22 cellular contexts compared by ENCODE assay signal in the genomic region with DNA sequence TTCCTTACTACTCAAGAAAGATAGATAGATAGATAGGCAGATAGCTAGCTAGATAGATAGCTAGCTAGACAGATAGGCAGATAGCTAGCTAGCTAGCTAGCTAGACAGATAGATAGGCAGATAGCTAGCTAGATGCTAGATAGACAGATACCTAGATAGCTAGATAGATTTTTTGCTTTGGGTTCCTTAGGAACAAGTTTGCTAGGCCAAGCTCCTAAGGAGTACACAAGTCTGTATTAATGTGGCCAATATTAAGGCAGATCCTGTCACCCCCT.
DNase-seq lines count a peak whose midpoint lies in the region; ATAC-seq, FAIRE-seq and TF ChIP-seq lines count a peak whose summit lies in the region.
"Had no signal": no experiment of that assay in that cellular context is flagged by ENCODE, and none has a peak within 500 bp of the region (broad histone marks: within the 10 kb centered on the region; RNA-seq: fewer than 3 reads in every experiment).

No MANE protein-coding gene starts in this region.

- H2AFZ ChIP-seq in OCI-LY7 (ENCODE audit: low read length): peak overlapping the region; percentile 25; the same call in 1 of the 2 replicates
- H2AFZ ChIP-seq in K562 (ENCODE audit: low read depth, low read length): no peak overlapping the region
- no peak overlapping the region for H2AFZ ChIP-seq in parathyroid adenoma

- TF ChIP-seq EP300 in K562 (IDR thresholded peaks at IDR 0.05; ENCODE audit: low read length): no peak

- H3K27me3 ChIP-seq in K562 (ENCODE audit: control insufficient read depth in 2 of 2, insufficient read depth in 2 of 2, low read length in 2 of 2) (peaks cover 57 to 60% of the 10 kb centered on the region in 2 experiments), parathyroid adenoma (ENCODE audit: control insufficient read depth, insufficient read depth, low read length) (no peaks in the 10 kb centered on the region)
- H3K27me3 ChIP-seq: BLaER1 treated with 17β-estradiol and CSF1 and Interleukin-3, amounts not matched to agents 10 nM and 100 nM had no signal

- no peak for TF ChIP-seq POLR2A in K562 (conservative IDR thresholded peaks at IDR 0.05)

- FAIRE-seq in K562 (lab: Jason Lieb, UNC): no peak
- FAIRE-seq: D721Med, G401.6, GM19239, H54 had no signal

- ATAC-seq in K562 (no peak), T-cell (replicated peaks in 1 of 4) (no peak), GM21529 (IDR thresholded peaks at IDR 0.05; ENCODE audit: unreplicated experiment) (no peak)
- ATAC-seq in stimulated activated naive B cell treated with anti-CD40 and anti-IgM and Interleukin-4, amounts not matched to agents 10 μg/mL and 1 μg/mL and 100 μg/mL, for 72 hours (replicated peaks): no peak

- CTCF ChIA-PET in OCI-LY7 (lab: Charles Lee; ENCODE audit: unreplicated experiment) (interaction anchor here (1.4 kb wide), 1 partner anchor 15 kb away, joined by 3 read pairs; no protein-coding TSS in a partner anchor), K562 (lab: Yijun Ruan, JAX; ENCODE audit: low intra/inter-chr PET ratio) (interaction anchor here (1.2 kb wide), 1 partner anchor 23 kb away, joined by 4 read pairs; no protein-coding TSS in a partner anchor), T-cell (lab: Charles Lee) (interaction anchor here in 1 of 2 donors (0.6 kb wide), 1 partner anchor 33 kb away, joined by 3 read pairs; no protein-coding TSS in a partner anchor)

- in situ Hi-C loops in K562 (cut with MboI): no loop called here

- H3K27ac Mint-ChIP-seq in stimulated activated naive B cell treated with anti-CD40 and anti-IgM and Interleukin-4, amounts not matched to agents 10 μg/mL and 1 μg/mL and 100 μg/mL, for 72 hours: peak overlapping the region; percentile 74
- H3K27ac Mint-ChIP-seq in activated CD4-positive, alpha-beta T cell treated with anti-CD3 and anti-CD28 coated beads, Interleukin-2, amount 10 ng/mL, durations not matched to agents 24 days and 14 days: no peak overlapping the region
- H3K27ac Mint-ChIP-seq in T-cell: no peak overlapping the region
- H3K27ac Mint-ChIP-seq: CD14-positive monocyte; CD4-positive, alpha-beta T cell; HFFc6 had no signal

- H3K36me3 ChIP-seq in OCI-LY7 (ENCODE audit: insufficient read depth, low read length) (peaks cover 4% of the 10 kb centered on the region), K562 (ENCODE audit: control insufficient read depth, insufficient read depth, low read length) (no peaks in the 10 kb centered on the region), parathyroid adenoma (ENCODE audit: control insufficient read depth, insufficient read depth, low read length) (no peaks in the 10 kb centered on the region)
- H3K36me3 ChIP-seq: BE2C; BLaER1 treated with 17β-estradiol and CSF1 and Interleukin-3, amounts not matched to agents 10 nM and 100 nM; HAP-1 had no signal

- H3K4me3 Mint-ChIP-seq in stimulated activated naive B cell treated with anti-CD40 and anti-IgM and Interleukin-4, amounts not matched to agents 10 μg/mL and 1 μg/mL and 100 μg/mL, for 72 hours: no peak overlapping the region
- no peak overlapping the region for H3K4me3 Mint-ChIP-seq in activated CD4-positive, alpha-beta T cell treated with anti-CD3 and anti-CD28 coated beads, Interleukin-2, amount 10 ng/mL, durations not matched to agents 24 days and 14 days
- no peak overlapping the region for H3K4me3 Mint-ChIP-seq in T-cell
- H3K4me3 Mint-ChIP-seq: CD14-positive monocyte; CD4-positive, alpha-beta T cell; CD8-positive, alpha-beta memory T cell; HFFc6 had no signal

- no peaks in the 10 kb centered on the region for H3K9me2 ChIP-seq in OCI-LY7 (ENCODE audit: insufficient read depth, low read length)

- H3K9me3 ChIP-seq in OCI-LY7 (ENCODE audit: low read length) (no peaks in the 10 kb centered on the region), K562 (replicated peaks; ENCODE audit: control insufficient read depth, insufficient read depth, low read depth, low read length) (no peaks in the 10 kb centered on the region), parathyroid adenoma (ENCODE audit: control insufficient read depth, low read length) (no peaks in the 10 kb centered on the region)
- H3K9me3 ChIP-seq: BE2C; BLaER1 treated with 17β-estradiol and CSF1 and Interleukin-3, amounts not matched to agents 10 nM and 100 nM; HAP-1 had no signal

- H3K36me3 Mint-ChIP-seq in stimulated activated naive B cell treated with anti-CD40 and anti-IgM and Interleukin-4, amounts not matched to agents 10 μg/mL and 1 μg/mL and 100 μg/mL, for 72 hours: peaks cover 2 to 3% of the 10 kb centered on the region in 2 donors
- H3K36me3 Mint-ChIP-seq in activated CD4-positive, alpha-beta T cell treated with anti-CD3 and anti-CD28 coated beads, Interleukin-2, amount 10 ng/mL, durations not matched to agents 24 days and 14 days (ENCODE audit: low read depth): no peaks in the 10 kb centered on the region
- H3K36me3 Mint-ChIP-seq in T-cell: no peaks in the 10 kb centered on the region
- H3K36me3 Mint-ChIP-seq: CD14-positive monocyte; CD8-positive, alpha-beta memory T cell had no signal

- H3K4me2 ChIP-seq in OCI-LY7 (ENCODE audit: low read length) (no peak overlapping the region), K562 (ENCODE audit: insufficient read depth, low read length) (no peak overlapping the region), parathyroid adenoma (ENCODE audit: low read length) (peak overlapping the region; percentile 30)
- H3K4me2 ChIP-seq: BLaER1 treated with 17β-estradiol and CSF1 and Interleukin-3, amounts not matched to agents 10 nM and 100 nM had no signal

- no peaks in the 10 kb centered on the region for H3K9me1 ChIP-seq in K562 (ENCODE audit: control insufficient read depth, insufficient read depth, low read length)

- intact Hi-C loops in OCI-LY7 (cut with micrococcal nuclease; ENCODE audit: unreplicated experiment): no loop called here
- intact Hi-C loops in K562 (cut with micrococcal nuclease): no loop called here
- intact Hi-C loops in activated CD4-positive, alpha-beta T cell treated with anti-CD3 and anti-CD28 coated beads, Interleukin-2, amount 10 ng/mL, durations not matched to agents 24 days and 14 days (cut with micrococcal nuclease): no loop called here

- no peaks in the 10 kb centered on the region for H3K27me3 Mint-ChIP-seq in stimulated activated naive B cell treated with anti-CD40 and anti-IgM and Interleukin-4, amounts not matched to agents 10 μg/mL and 1 μg/mL and 100 μg/mL, for 72 hours
- peaks cover 32% of the 10 kb centered on the region for H3K27me3 Mint-ChIP-seq in activated CD4-positive, alpha-beta T cell treated with anti-CD3 and anti-CD28 coated beads, Interleukin-2, amount 10 ng/mL, durations not matched to agents 24 days and 14 days
- peaks cover 29 to 46% of the 10 kb centered on the region in 2 donors for H3K27me3 Mint-ChIP-seq in T-cell

- H3K4me3 ChIP-seq in OCI-LY7 (ENCODE audit: low read depth, low read length, poor library complexity, severe bottlenecking): no peak overlapping the region
- H3K4me3 ChIP-seq in K562: no peak overlapping the region
- H3K4me3 ChIP-seq in parathyroid adenoma (ENCODE audit: low read depth, low read length): no peak overlapping the region
- H3K4me3 ChIP-seq: BLaER1 treated with 17β-estradiol and CSF1 and Interleukin-3, amounts not matched to agents 10 nM and 100 nM; HAP-1 had no signal

- TF ChIP-seq RAD21 in K562 (CRISPR knock-in tag; conservative IDR thresholded peaks at IDR 0.05 in 1 of 2, IDR thresholded peaks at IDR 0.05 in 1 of 2): no peak

- BruUV-seq in OCI-LY7 (replicated peaks; lab: Mats Ljungman, UMichigan) (no TSS peak), K562 (replicated peaks; lab: Mats Ljungman, UMichigan) (no TSS peak)

- no peak overlapping the region for H3K27ac ChIP-seq in OCI-LY7 (ENCODE audit: low read depth, low read length, poor library complexity, severe bottlenecking)
- no peak overlapping the region for H3K27ac ChIP-seq in K562 (ENCODE audit: extremely low read depth, low read depth, low read length)
- H3K27ac ChIP-seq in parathyroid adenoma: peak overlapping the region; percentile 98
- H3K27ac ChIP-seq: BLaER1 treated with 17β-estradiol and CSF1 and Interleukin-3, amounts not matched to agents 10 nM and 100 nM had no signal

- H3K9me3 Mint-ChIP-seq in stimulated activated naive B cell treated with anti-CD40 and anti-IgM and Interleukin-4, amounts not matched to agents 10 μg/mL and 1 μg/mL and 100 μg/mL, for 72 hours: peaks cover 0 to 3% of the 10 kb centered on the region in 2 donors
- no peaks in the 10 kb centered on the region for H3K9me3 Mint-ChIP-seq in activated CD4-positive, alpha-beta T cell treated with anti-CD3 and anti-CD28 coated beads, Interleukin-2, amount 10 ng/mL, durations not matched to agents 24 days and 14 days
- no peaks in the 10 kb centered on the region for H3K9me3 Mint-ChIP-seq in T-cell
- H3K9me3 Mint-ChIP-seq: CD4-positive, alpha-beta T cell; CD8-positive, alpha-beta memory T cell; HFFc6 had no signal

- H3K9ac ChIP-seq in K562 (ENCODE audit: insufficient read depth in 1 of 2, low read depth in 2 of 2, low read length in 2 of 2) (no peak overlapping the region), parathyroid adenoma (no peak overlapping the region)
- H3K9ac ChIP-seq: BLaER1 treated with 17β-estradiol and CSF1 and Interleukin-3, amounts not matched to agents 10 nM and 100 nM had no signal

- H3K79me2 ChIP-seq in OCI-LY7 (ENCODE audit: insufficient read depth, low read depth, low read length) (no peaks in the 10 kb centered on the region), K562 (ENCODE audit: control insufficient read depth, insufficient read depth, low read length) (no peaks in the 10 kb centered on the region), parathyroid adenoma (no peaks in the 10 kb centered on the region)

- DNase-seq in OCI-LY7 (ENCODE audit: low spot score) (no peak), K562 (ENCODE audit: extremely low read depth in 1 of 4, low spot score in 3 of 4) (no peak), DMS79 treated with DMSO at 0.1 percent for 48 hours (lab: John Stamatoyannopoulos, UW) (no peak), T-cell (no peak)
- no peak for DNase-seq in stimulated activated naive B cell treated with anti-CD40 and anti-IgM and Interleukin-4, amounts not matched to agents 10 μg/mL and 1 μg/mL and 100 μg/mL, for 72 hours
- no peak for DNase-seq in activated CD4-positive, alpha-beta T cell treated with anti-CD3 and anti-CD28 coated beads, Interleukin-2, amount 10 ng/mL, durations not matched to agents 24 days and 14 days
- DNase-seq: BE2C; CD4-positive, alpha-beta T cell; CD8-positive, alpha-beta memory T cell; DMS 273 treated with DMSO at 0.1 percent for 48 hours; DMS79; GOT3; HFFc6 had no signal

- H4K20me1 ChIP-seq in OCI-LY7 (ENCODE audit: insufficient read depth, low read length): no peaks in the 10 kb centered on the region
- H4K20me1 ChIP-seq in K562 (replicated peaks; ENCODE audit: control insufficient read depth, insufficient read depth, low read length): 0 out of 2 replicates have a peak, but pooled peaks cover 9% of the 10 kb centered on the region

- H3K4me1 ChIP-seq in OCI-LY7 (ENCODE audit: insufficient read depth, low read length, poor library complexity, severe bottlenecking) (peaks cover 28% of the 10 kb centered on the region), K562 (replicated peaks in 1 of 2; ENCODE audit: control insufficient read depth in 2 of 2, insufficient read depth in 2 of 2, low read length in 2 of 2) (no peaks in the 10 kb centered on the region), parathyroid adenoma (peaks cover 56% of the 10 kb centered on the region)
- H3K4me1 ChIP-seq: BE2C, HAP-1 had no signal

- peaks cover 38 to 40% of the 10 kb centered on the region in 2 donors for H3K4me1 Mint-ChIP-seq in stimulated activated naive B cell treated with anti-CD40 and anti-IgM and Interleukin-4, amounts not matched to agents 10 μg/mL and 1 μg/mL and 100 μg/mL, for 72 hours
- H3K4me1 Mint-ChIP-seq in activated CD4-positive, alpha-beta T cell treated with anti-CD3 and anti-CD28 coated beads, Interleukin-2, amount 10 ng/mL, durations not matched to agents 24 days and 14 days: peaks cover 3% of the 10 kb centered on the region
- H3K4me1 Mint-ChIP-seq in T-cell: peaks cover 0 to 3% (median 0%) of the 10 kb centered on the region in 3 donors
- H3K4me1 Mint-ChIP-seq: CD14-positive monocyte; CD8-positive, alpha-beta memory T cell had no signal

- TF ChIP-seq CTCF in OCI-LY7 (conservative IDR thresholded peaks at IDR 0.05; ENCODE audit: low read length) (no peak), K562 (IDR thresholded peaks at IDR 0.05 in 2 of 3, conservative IDR thresholded peaks at IDR 0.05 in 1 of 3; ENCODE audit: insufficient read depth in 2 of 3, low read depth in 1 of 3, low read length in 3 of 3) (no peak), parathyroid adenoma (IDR thresholded peaks at IDR 0.05) (no peak)

- POLR2A ChIA-PET in OCI-LY7 (lab: Charles Lee) (interaction anchor here (1.7 to 9.4 kb wide), 3 partner anchors 14 to 20 kb away, joined by 6 to 148 read pairs (median 10); no protein-coding TSS in a partner anchor), K562 (lab: Yijun Ruan, JAX) (interaction anchor here (0.6 to 12.4 kb wide), 7 partner anchors 14 to 1607 kb away, joined by 3 to 193 read pairs (median 3); no protein-coding TSS in a partner anchor), T-cell (lab: Charles Lee) (no interaction called here)

Comparison
In these comparisons a context has a peak if more than half of its experiments do, and no peak if none do; other contexts are left out.
1. POLR2A ChIA-PET loops: an anchor here in OCI-LY7 (1.7 to 9.4 kb wide) and K562 (0.6 to 12.4 kb wide); none called in T-cell.